Comparison of ENCODE assay signal across 2 cellular contexts in genomic region chr2:109230980-109231420, GRCh38.
TF ChIP-seq lines count a peak whose summit lies in the region.

No MANE protein-coding gene starts in this region.

TF ChIP-seq in IMR-90, 13 proteins besides CTCF, POLR2A, EP300 and RAD21:
- TF ChIP-seq FOS (IDR thresholded peaks at IDR 0.05; ENCODE audit: low read depth, low read length), result no peak
- TF ChIP-seq MXI1 (IDR thresholded peaks at IDR 0.05; ENCODE audit: borderline replicate concordance, low read depth, low read length), result no peak
- TF ChIP-seq BHLHE40 (IDR thresholded peaks at IDR 0.05; ENCODE audit: low read depth, low read length), result no peak
- TF ChIP-seq ELK1 (IDR thresholded peaks at IDR 0.05; ENCODE audit: borderline replicate concordance, low read depth, low read length), result no peak
- no peak for TF ChIP-seq MAFK (IDR thresholded peaks at IDR 0.05; ENCODE audit: low read depth, low read length)
- no peak for TF ChIP-seq MAZ (IDR thresholded peaks at IDR 0.05; ENCODE audit: borderline replicate concordance, low read depth, low read length)
- no peak for TF ChIP-seq RCOR1 (IDR thresholded peaks at IDR 0.05; ENCODE audit: insufficient replicate concordance, low read length)
- no peak for TF ChIP-seq USF2 (IDR thresholded peaks at IDR 0.05; ENCODE audit: low read depth, low read length)
- TF ChIP-seq CHD1 (IDR thresholded peaks at IDR 0.05; ENCODE audit: low read depth, low read length), result no peak
- no peak for TF ChIP-seq NFE2L2 (IDR thresholded peaks at IDR 0.05; ENCODE audit: low read depth, low read length)
- no peak for TF ChIP-seq CEBPB (IDR thresholded peaks at IDR 0.05; ENCODE audit: low read depth, low read length)
- no peak for TF ChIP-seq SMC3 (IDR thresholded peaks at IDR 0.05; ENCODE audit: low read depth, low read length)
- TF ChIP-seq RFX5 (IDR thresholded peaks at IDR 0.05; ENCODE audit: low read depth, low read length), result no peak

TF ChIP-seq in H1, 55 proteins besides CTCF, POLR2A, EP300 and RAD21:
- TF ChIP-seq HDAC2 (IDR thresholded peaks at IDR 0.05; ENCODE audit: borderline replicate concordance in 1 of 2, low read depth in 2 of 2, low read length in 2 of 2), result no peak
- no peak for TF ChIP-seq SAP30 (IDR thresholded peaks at IDR 0.05; ENCODE audit: insufficient read depth, insufficient replicate concordance, low read length)
- TF ChIP-seq ZNF274 (IDR thresholded peaks at IDR 0.05; ENCODE audit: borderline replicate concordance, extremely low read depth, low read length), result no peak
- TF ChIP-seq CEBPB (IDR thresholded peaks at IDR 0.05; ENCODE audit: low read depth, low read length), result no peak
- no peak for TF ChIP-seq CHD7 (IDR thresholded peaks at IDR 0.05; ENCODE audit: insufficient replicate concordance, low read length)
- no peak for TF ChIP-seq POU5F1 (IDR thresholded peaks at IDR 0.05; ENCODE audit: low read depth, low read length)
- no peak for TF ChIP-seq SP2 (IDR thresholded peaks at IDR 0.05; ENCODE audit: low read length)
